14 cellular contexts compared by ENCODE assay signal in genomic region chr2:27779417-27780055, GRCh38. TPM values are rescaled to one million over a fixed set of nuclear protein-coding genes. Genes with fewer than 3 reads are reported as not detected.
DNase-seq lines count a peak whose midpoint lies in the region; ATAC-seq and TF ChIP-seq lines count a peak whose summit lies in the region.
"Had no signal": no experiment of that assay in that cellular context is flagged by ENCODE, and none has a peak within 500 bp of the region (broad histone marks: within the 10 kb centered on the region; RNA-seq: fewer than 3 reads in every experiment).

No MANE protein-coding gene starts in this region.

- H3K4me1 ChIP-seq in esophagus squamous epithelium (peaks cover under 1 to 60% (median 11%) of the 10 kb centered on the region in 3 donors), tibial nerve (peaks cover 0 to 45% (median 12%) of the 10 kb centered on the region in 4 donors)

- DNase-seq in activated CD8-positive, alpha-beta T cell treated with anti-CD3 and anti-CD28 coated beads for 36 hours: no peak
- DNase-seq in activated CD8-positive, alpha-beta T cell treated with anti-CD3 and anti-CD28 coated beads, Interleukin-2, amount 10 ng/mL, durations not matched to agents 7 days and 5 days: no peak
- DNase-seq in esophagus squamous epithelium (lab: John Stamatoyannopoulos, UW): no peak
- no peak for DNase-seq in osteocyte (ENCODE audit: extremely low spot score, unreplicated experiment)
- no peak for DNase-seq in tibial nerve (ENCODE audit: low spot score in 2 of 2)
- DNase-seq in AG08395 (ENCODE audit: low spot score): no peak
- no peak for DNase-seq in NCI-H187 treated with DMSO at 0.1 percent for 48 hours (lab: John Stamatoyannopoulos, UW)
- DNase-seq: 8988T; activated CD4-positive, CD25-positive, alpha-beta regulatory T cell; amniotic stem cell; NCI-H226; substantia nigra had no signal

- no peak for TF ChIP-seq CTCF in activated CD8-positive, alpha-beta T cell treated with anti-CD3 and anti-CD28 coated beads for 36 hours (IDR thresholded peaks at IDR 0.05)
- TF ChIP-seq CTCF in esophagus squamous epithelium (IDR thresholded peaks at IDR 0.05) (no peak), osteocyte (IDR thresholded peaks at IDR 0.05) (no peak), tibial nerve (IDR thresholded peaks at IDR 0.05) (no peak)

- no peaks in the 10 kb centered on the region for H3K27me3 Mint-ChIP-seq in activated CD8-positive, alpha-beta T cell treated with anti-CD3 and anti-CD28 coated beads for 36 hours
- no peaks in the 10 kb centered on the region for H3K27me3 Mint-ChIP-seq in activated CD8-positive, alpha-beta T cell treated with anti-CD3 and anti-CD28 coated beads, Interleukin-2, amount 10 ng/mL, durations not matched to agents 7 days and 5 days (ENCODE audit: low read depth)
- H3K27me3 Mint-ChIP-seq in osteocyte (ENCODE audit: unreplicated experiment): no peaks in the 10 kb centered on the region
- H3K27me3 Mint-ChIP-seq: memory B cell had no signal

- peaks cover 0 to 63% (median 0%) of the 10 kb centered on the region in 3 donors for H3K36me3 ChIP-seq in esophagus squamous epithelium
- peaks cover 0 to 21% (median 0%) of the 10 kb centered on the region in 3 donors for H3K36me3 ChIP-seq in tibial nerve

- POLR2A ChIA-PET in activated CD8-positive, alpha-beta T cell treated with anti-CD3 and anti-CD28 coated beads for 36 hours (lab: Charles Lee): interaction anchor here (0.7 kb wide), 1 partner anchor 192 kb away, joined by 4 read pairs; no protein-coding TSS in a partner anchor
- POLR2A ChIA-PET in activated CD8-positive, alpha-beta T cell treated with anti-CD3 and anti-CD28 coated beads, Interleukin-2, amount 10 ng/mL, durations not matched to agents 7 days and 5 days (lab: Charles Lee): no interaction called here

- ATAC-seq in activated CD8-positive, alpha-beta T cell treated with anti-CD3 and anti-CD28 coated beads for 36 hours: no peak
- ATAC-seq in activated CD8-positive, alpha-beta T cell treated with anti-CD3 and anti-CD28 coated beads, Interleukin-2, amount 10 ng/mL, durations not matched to agents 7 days and 5 days: no peak
- no peak for ATAC-seq in GM18505 (IDR thresholded peaks at IDR 0.05; ENCODE audit: unreplicated experiment)

- H3K27me3 ChIP-seq in esophagus squamous epithelium (no peaks in the 10 kb centered on the region), tibial nerve (no peaks in the 10 kb centered on the region)

- H3K9me3 Mint-ChIP-seq in activated CD8-positive, alpha-beta T cell treated with anti-CD3 and anti-CD28 coated beads for 36 hours: no peaks in the 10 kb centered on the region
- no peaks in the 10 kb centered on the region for H3K9me3 Mint-ChIP-seq in activated CD8-positive, alpha-beta T cell treated with anti-CD3 and anti-CD28 coated beads, Interleukin-2, amount 10 ng/mL, durations not matched to agents 7 days and 5 days (ENCODE audit: insufficient read depth)
- no peaks in the 10 kb centered on the region for H3K9me3 Mint-ChIP-seq in osteocyte (ENCODE audit: unreplicated experiment)
- H3K9me3 Mint-ChIP-seq: memory B cell had no signal

- CTCF ChIA-PET in activated CD8-positive, alpha-beta T cell treated with anti-CD3 and anti-CD28 coated beads for 36 hours (lab: Charles Lee): no interaction called here
- CTCF ChIA-PET in activated CD8-positive, alpha-beta T cell treated with anti-CD3 and anti-CD28 coated beads, Interleukin-2, amount 10 ng/mL, durations not matched to agents 7 days and 5 days (lab: Charles Lee): no interaction called here

- no peak for TF ChIP-seq POLR2A in esophagus squamous epithelium (IDR thresholded peaks at IDR 0.05)
- TF ChIP-seq POLR2A in tibial nerve (IDR thresholded peaks at IDR 0.05): no peak
- TF ChIP-seq POLR2A in GM18505 (IDR thresholded peaks at IDR 0.05; ENCODE audit: borderline replicate concordance, extremely low read depth, insufficient read depth, insufficient read length): no peak

- peak in 1 of 2 donors; percentile 22 for TF ChIP-seq EP300 in tibial nerve (IDR thresholded peaks at IDR 0.05)

- H3K4me3 ChIP-seq in esophagus squamous epithelium (no peak overlapping the region), tibial nerve (no peak overlapping the region)

- WGBS in esophagus squamous epithelium, 2 donors: 54 to 58% methylated on average over 5 of the region's 5 CpGs
- 41 to 44% methylated on average over 5 of the region's 5 CpGs for WGBS in tibial nerve, 2 donors

- H3K9me3 ChIP-seq in esophagus squamous epithelium (no peaks in the 10 kb centered on the region), tibial nerve (no peaks in the 10 kb centered on the region)

- H3K4me3 Mint-ChIP-seq in activated CD8-positive, alpha-beta T cell treated with anti-CD3 and anti-CD28 coated beads for 36 hours: no peak overlapping the region
- H3K4me3 Mint-ChIP-seq in activated CD8-positive, alpha-beta T cell treated with anti-CD3 and anti-CD28 coated beads, Interleukin-2, amount 10 ng/mL, durations not matched to agents 7 days and 5 days: no peak overlapping the region
- H3K4me3 Mint-ChIP-seq in osteocyte (ENCODE audit: unreplicated experiment): no peak overlapping the region
- H3K4me3 Mint-ChIP-seq: memory B cell had no signal

- intact Hi-C loops in activated CD8-positive, alpha-beta T cell treated with anti-CD3 and anti-CD28 coated beads for 36 hours (cut with micrococcal nuclease): no loop called here
- intact Hi-C loops in esophagus squamous epithelium (cut with DNase I): no loop called here

- H3K36me3 Mint-ChIP-seq in activated CD8-positive, alpha-beta T cell treated with anti-CD3 and anti-CD28 coated beads for 36 hours (ENCODE audit: low read depth): peaks cover 40% of the 10 kb centered on the region
- peaks cover 48% of the 10 kb centered on the region for H3K36me3 Mint-ChIP-seq in activated CD8-positive, alpha-beta T cell treated with anti-CD3 and anti-CD28 coated beads, Interleukin-2, amount 10 ng/mL, durations not matched to agents 7 days and 5 days (ENCODE audit: low read depth)
- H3K36me3 Mint-ChIP-seq in osteocyte (ENCODE audit: unreplicated experiment): peaks cover 30% of the 10 kb centered on the region

- peak overlapping the region; percentile 35 to 82 (median 76) for H3K27ac ChIP-seq in esophagus squamous epithelium
- peak overlapping the region; percentile 45 to 90 (median 65) for H3K27ac ChIP-seq in tibial nerve

- peaks cover 28% of the 10 kb centered on the region for H3K4me1 Mint-ChIP-seq in activated CD8-positive, alpha-beta T cell treated with anti-CD3 and anti-CD28 coated beads for 36 hours (ENCODE audit: low read depth)
- peaks cover 6% of the 10 kb centered on the region for H3K4me1 Mint-ChIP-seq in activated CD8-positive, alpha-beta T cell treated with anti-CD3 and anti-CD28 coated beads, Interleukin-2, amount 10 ng/mL, durations not matched to agents 7 days and 5 days (ENCODE audit: low read depth)
- H3K4me1 Mint-ChIP-seq in osteocyte (ENCODE audit: unreplicated experiment): peaks cover 13% of the 10 kb centered on the region

- H3K27ac Mint-ChIP-seq in activated CD8-positive, alpha-beta T cell treated with anti-CD3 and anti-CD28 coated beads for 36 hours: peak overlapping the region; percentile 39
- H3K27ac Mint-ChIP-seq in activated CD8-positive, alpha-beta T cell treated with anti-CD3 and anti-CD28 coated beads, Interleukin-2, amount 10 ng/mL, durations not matched to agents 7 days and 5 days: no peak overlapping the region
- H3K27ac Mint-ChIP-seq in osteocyte (ENCODE audit: unreplicated experiment): peak overlapping the region; percentile 29
- H3K27ac Mint-ChIP-seq: memory B cell had no signal

RNA-seq across cellular contexts. Expression of gene MRPL33, which starts 8.0 kb away (rescaled TPM):
- total RNA-seq in activated CD8-positive, alpha-beta T cell treated with anti-CD3 and anti-CD28 coated beads for 36 hours: 10 to 100 TPM; 54.6 to 59.2 TPM
- 10 to 100 TPM; 47.9 to 57.8 TPM for total RNA-seq in activated CD8-positive, alpha-beta T cell treated with anti-CD3 and anti-CD28 coated beads, Interleukin-2, amount 10 ng/mL, durations not matched to agents 7 days and 5 days
- total RNA-seq in esophagus squamous epithelium (100 to 1,000 TPM in 1 of 4 donors, 10 to 100 TPM in 3; 50.4 to 114 (median 70.9) TPM), osteocyte (43.5 and 51.6 TPM in 2 replicates), tibial nerve (100 to 1,000 TPM; 101 to 186 (median 119) TPM)
